9 cellular contexts compared by ENCODE assay signal in the genomic region with DNA sequence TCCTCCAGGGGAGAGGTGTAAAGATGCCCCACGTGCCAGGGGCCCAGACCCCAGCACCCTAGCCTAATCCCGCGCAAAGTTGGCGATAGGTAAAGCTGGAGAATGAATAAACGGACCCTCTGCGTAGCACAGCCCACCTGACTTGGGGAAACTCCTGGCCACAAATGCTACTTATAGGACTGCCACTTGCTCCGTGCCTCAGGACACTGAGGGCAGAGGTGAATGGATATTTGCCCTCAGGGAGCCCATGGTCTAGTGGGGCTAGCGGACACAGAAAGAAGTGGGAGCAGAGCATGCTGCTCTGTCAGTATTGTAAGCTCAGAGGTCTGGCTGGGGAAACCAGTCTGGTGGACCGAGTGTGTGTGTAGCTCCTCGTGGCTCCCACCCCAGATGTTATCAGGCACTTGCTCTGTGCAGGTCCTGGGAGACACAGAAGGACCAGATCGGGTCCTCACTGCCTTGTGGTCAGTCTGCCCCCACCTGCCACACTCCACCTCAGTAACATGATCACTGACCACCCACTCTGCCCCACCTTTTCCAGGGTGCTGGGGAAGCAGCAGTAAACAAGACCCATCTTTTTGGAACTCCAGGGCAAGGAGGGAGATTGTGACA. TPM values are rescaled to one million over a fixed set of nuclear protein-coding genes. Genes with fewer than 3 reads are reported as not detected.
A peak's percentile ranks its signal among the peaks of the same experiment; 100 is the strongest.
DNase-seq lines count a peak whose midpoint lies in the region; ATAC-seq and TF ChIP-seq lines count a peak whose summit lies in the region.
"Had no signal": no experiment of that assay in that cellular context is flagged by ENCODE, and none has a peak within 500 bp of the region (broad histone marks: within the 10 kb centered on the region; RNA-seq: fewer than 3 reads in every experiment).

No MANE protein-coding gene starts in this region.

- H3K36me3 ChIP-seq in BE2C, result peaks cover 9% of the 10 kb centered on the region
- H3K36me3 ChIP-seq in right lobe of liver, result peaks cover 0 to 2% (median 0%) of the 10 kb centered on the region in 4 donors
- no peaks in the 10 kb centered on the region for H3K36me3 ChIP-seq in urinary bladder (ENCODE audit: insufficient read depth)

- POLR2A ChIA-PET in HEK293T (lab: Yijun Ruan, JAX), result interaction anchor here (0.6 to 4.7 kb wide), 18 partner anchors 10 to 125 kb away, joined by 3 to 69 read pairs (median 6); a partner anchor contains a TSS

- peak overlapping the region; percentile 93 for H3K4me3 ChIP-seq in BE2C (ENCODE audit: low read depth, low read length)
- H3K4me3 ChIP-seq in right lobe of liver, result peak overlapping the region; percentile 70 to 83 (median 80)
- peak overlapping the region; percentile 69 for H3K4me3 ChIP-seq in urinary bladder (ENCODE audit: low read depth, low read length)

- TF ChIP-seq POLR2A in right lobe of liver (IDR thresholded peaks at IDR 0.05), result no peak

- WGBS in right lobe of liver (ENCODE audit: insufficient coverage, low coverage, low lambda C conversion rate, missing lambda C conversion rate), result 0% methylated on average over 2 of the region's 11 CpGs
- WGBS in urinary bladder, result 13% methylated on average over 11 of the region's 11 CpGs

- intact Hi-C loops in right lobe of liver (cut with DNase I), result no loop called here
- intact Hi-C loops in posterior vena cava (cut with DNase I), result no loop called here

- H3K4me1 ChIP-seq in BE2C (peaks cover 15% of the 10 kb centered on the region), right lobe of liver (peaks cover 0 to 18% (median 0%) of the 10 kb centered on the region in 4 donors), urinary bladder (ENCODE audit: insufficient read depth) (peaks cover 2% of the 10 kb centered on the region)

- CTCF ChIA-PET in HEK293T (lab: Yijun Ruan, JAX), result interaction anchor here (0.6 to 3.2 kb wide), 4 partner anchors 10 to 65 kb away, joined by 3 to 23 read pairs (median 6); no protein-coding TSS in a partner anchor

- H3K9me3 ChIP-seq in BE2C (no peaks in the 10 kb centered on the region), right lobe of liver (no peaks in the 10 kb centered on the region)

- TF ChIP-seq CTCF in BE2C (IDR thresholded peaks at IDR 0.05; ENCODE audit: low read depth, low read length) (no peak), right lobe of liver (IDR thresholded peaks at IDR 0.05) (no peak)

- H3K27ac ChIP-seq in right lobe of liver (peak overlapping the region; percentile 67 to 74 (median 73)), urinary bladder (ENCODE audit: low read depth) (no peak overlapping the region)

- DNase-seq in BE2C (peak; percentile 67), HEK293T (ENCODE audit: extremely low spot score) (no peak), astrocyte of the hippocampus (ENCODE audit: low read depth, low spot score) (peak; percentile 29), right lobe of liver (peak in 1 of 3 donors; percentile 50), posterior vena cava (ENCODE audit: low spot score) (no peak)
- DNase-seq in activated effector memory CD4-positive, alpha-beta T cell treated with anti-CD3 and anti-CD28 coated beads, Interleukin-2, amount 50 U/mL, for 16 hours, result no peak

- H3K27me3 ChIP-seq in BE2C (no peaks in the 10 kb centered on the region), right lobe of liver (no peaks in the 10 kb centered on the region)

- ATAC-seq in right lobe of liver (no peak), HG02763 (IDR thresholded peaks at IDR 0.05; ENCODE audit: unreplicated experiment) (no peak)

TF ChIP-seq in HEK293T, 16 proteins besides CTCF, POLR2A, EP300 and RAD21:
- TF ChIP-seq FOXM1 (IDR thresholded peaks at IDR 0.05; ENCODE audit: borderline replicate concordance) (no peak), L3MBTL2 (conservative IDR thresholded peaks at IDR 0.05) (peak; percentile 95)

RNA-seq across cellular contexts. Expression of a gene that starts 0.8 kb away (rescaled TPM):
- 58.6 TPM for polyA plus RNA-seq in BE2C (2012; ENCODE audit: insufficient read depth, insufficient read length, low read depth)
- total RNA-seq in right lobe of liver (10 to 100 TPM in 3 of 6 experiments, 1 to 10 TPM in 3; 6.1 to 10.8 (median 10.0) TPM), urinary bladder (13.4 TPM), posterior vena cava (10 to 100 TPM; 22.9 to 28.2 TPM)
- 27.7 TPM for polyA plus RNA-seq in urinary bladder

RNA-seq across cellular contexts. Expression of a gene that starts 18.0 kb away (rescaled TPM):
- 68.2 TPM for polyA plus RNA-seq in BE2C (2012; ENCODE audit: insufficient read depth, insufficient read length, low read depth)
- 100 to 1,000 TPM; 236 to 518 (median 365) TPM for total RNA-seq in right lobe of liver
- total RNA-seq in urinary bladder, result not detected
- polyA plus RNA-seq in urinary bladder, result 1.1 TPM
- total RNA-seq in posterior vena cava, result under 1 TPM; 0.38 to 0.93 TPM

RNA-seq across cellular contexts. Expression of a gene that starts 19.3 kb away (rescaled TPM):
- polyA plus RNA-seq in BE2C (2012; ENCODE audit: insufficient read depth, insufficient read length, low read depth), result 84.9 TPM
- total RNA-seq in right lobe of liver (10 to 100 TPM in 1 of 6 experiments, 1 to 10 TPM in 3, under 1 TPM in 2; 0.15 to 13.0 (median 1.9) TPM), urinary bladder (0.58 TPM), posterior vena cava (1 to 10 TPM in 1 of 2 donors, under 1 TPM in 1; 0.79 to 2.0 TPM)
- polyA plus RNA-seq in urinary bladder, result 2.4 TPM

RNA-seq across cellular contexts. Expression of a gene that starts 26.9 kb away (rescaled TPM):
- not detected for polyA plus RNA-seq in BE2C (2012; ENCODE audit: insufficient read depth, insufficient read length, low read depth)
- total RNA-seq in right lobe of liver (not detected), urinary bladder (not detected), posterior vena cava (not detected)
- not detected for polyA plus RNA-seq in urinary bladder
- total RNA-seq: HT1080 had no signal

RNA-seq across cellular contexts. Expression of a gene that starts 43.1 kb away (rescaled TPM):
- not detected for polyA plus RNA-seq in BE2C (2012; ENCODE audit: insufficient read depth, insufficient read length, low read depth)
- total RNA-seq in right lobe of liver (1 to 10 TPM in 3 of 6 experiments, under 1 TPM in 2, not detected in 1; 0.12 to 5.3 (median 1.6) TPM), urinary bladder (not detected), posterior vena cava (not detected)
- polyA plus RNA-seq in urinary bladder, result 0.04 TPM

Comparison
In these comparisons a context has a peak if more than half of its experiments do, and no peak if none do; other contexts are left out.
1. DNase-seq: peak in BE2C (single experiment) and astrocyte of the hippocampus (single experiment); none in HEK293T (single experiment), posterior vena cava (single experiment) and activated effector memory CD4-positive, alpha-beta T cell treated with anti-CD3 and anti-CD28 coated beads, Interleukin-2, amount 50 U/mL, for 16 hours (single experiment).
2. RNA of a gene that starts 18.0 kb away (total RNA-seq): 236 to 518 TPM in right lobe of liver; 0.38 to 0.93 TPM in posterior vena cava and not detected in urinary bladder (single experiment); every median in the first group is over 100 times any median in the second.
3. Peak in every context shown above with its lines, with median percentiles within 50 percentile points of each other: H3K4me3 ChIP-seq.